Comparison of ENCODE assay signal across 1 cellular context in genomic region chrX:38770152-38770551, GRCh38.
TF ChIP-seq lines count a peak whose summit lies in the region.

No MANE protein-coding gene starts in this region.

TF ChIP-seq in K562, 482 proteins besides CTCF, POLR2A, EP300 and RAD21 (continued from another document and continues in another):
- TF ChIP-seq, protein P1, sequence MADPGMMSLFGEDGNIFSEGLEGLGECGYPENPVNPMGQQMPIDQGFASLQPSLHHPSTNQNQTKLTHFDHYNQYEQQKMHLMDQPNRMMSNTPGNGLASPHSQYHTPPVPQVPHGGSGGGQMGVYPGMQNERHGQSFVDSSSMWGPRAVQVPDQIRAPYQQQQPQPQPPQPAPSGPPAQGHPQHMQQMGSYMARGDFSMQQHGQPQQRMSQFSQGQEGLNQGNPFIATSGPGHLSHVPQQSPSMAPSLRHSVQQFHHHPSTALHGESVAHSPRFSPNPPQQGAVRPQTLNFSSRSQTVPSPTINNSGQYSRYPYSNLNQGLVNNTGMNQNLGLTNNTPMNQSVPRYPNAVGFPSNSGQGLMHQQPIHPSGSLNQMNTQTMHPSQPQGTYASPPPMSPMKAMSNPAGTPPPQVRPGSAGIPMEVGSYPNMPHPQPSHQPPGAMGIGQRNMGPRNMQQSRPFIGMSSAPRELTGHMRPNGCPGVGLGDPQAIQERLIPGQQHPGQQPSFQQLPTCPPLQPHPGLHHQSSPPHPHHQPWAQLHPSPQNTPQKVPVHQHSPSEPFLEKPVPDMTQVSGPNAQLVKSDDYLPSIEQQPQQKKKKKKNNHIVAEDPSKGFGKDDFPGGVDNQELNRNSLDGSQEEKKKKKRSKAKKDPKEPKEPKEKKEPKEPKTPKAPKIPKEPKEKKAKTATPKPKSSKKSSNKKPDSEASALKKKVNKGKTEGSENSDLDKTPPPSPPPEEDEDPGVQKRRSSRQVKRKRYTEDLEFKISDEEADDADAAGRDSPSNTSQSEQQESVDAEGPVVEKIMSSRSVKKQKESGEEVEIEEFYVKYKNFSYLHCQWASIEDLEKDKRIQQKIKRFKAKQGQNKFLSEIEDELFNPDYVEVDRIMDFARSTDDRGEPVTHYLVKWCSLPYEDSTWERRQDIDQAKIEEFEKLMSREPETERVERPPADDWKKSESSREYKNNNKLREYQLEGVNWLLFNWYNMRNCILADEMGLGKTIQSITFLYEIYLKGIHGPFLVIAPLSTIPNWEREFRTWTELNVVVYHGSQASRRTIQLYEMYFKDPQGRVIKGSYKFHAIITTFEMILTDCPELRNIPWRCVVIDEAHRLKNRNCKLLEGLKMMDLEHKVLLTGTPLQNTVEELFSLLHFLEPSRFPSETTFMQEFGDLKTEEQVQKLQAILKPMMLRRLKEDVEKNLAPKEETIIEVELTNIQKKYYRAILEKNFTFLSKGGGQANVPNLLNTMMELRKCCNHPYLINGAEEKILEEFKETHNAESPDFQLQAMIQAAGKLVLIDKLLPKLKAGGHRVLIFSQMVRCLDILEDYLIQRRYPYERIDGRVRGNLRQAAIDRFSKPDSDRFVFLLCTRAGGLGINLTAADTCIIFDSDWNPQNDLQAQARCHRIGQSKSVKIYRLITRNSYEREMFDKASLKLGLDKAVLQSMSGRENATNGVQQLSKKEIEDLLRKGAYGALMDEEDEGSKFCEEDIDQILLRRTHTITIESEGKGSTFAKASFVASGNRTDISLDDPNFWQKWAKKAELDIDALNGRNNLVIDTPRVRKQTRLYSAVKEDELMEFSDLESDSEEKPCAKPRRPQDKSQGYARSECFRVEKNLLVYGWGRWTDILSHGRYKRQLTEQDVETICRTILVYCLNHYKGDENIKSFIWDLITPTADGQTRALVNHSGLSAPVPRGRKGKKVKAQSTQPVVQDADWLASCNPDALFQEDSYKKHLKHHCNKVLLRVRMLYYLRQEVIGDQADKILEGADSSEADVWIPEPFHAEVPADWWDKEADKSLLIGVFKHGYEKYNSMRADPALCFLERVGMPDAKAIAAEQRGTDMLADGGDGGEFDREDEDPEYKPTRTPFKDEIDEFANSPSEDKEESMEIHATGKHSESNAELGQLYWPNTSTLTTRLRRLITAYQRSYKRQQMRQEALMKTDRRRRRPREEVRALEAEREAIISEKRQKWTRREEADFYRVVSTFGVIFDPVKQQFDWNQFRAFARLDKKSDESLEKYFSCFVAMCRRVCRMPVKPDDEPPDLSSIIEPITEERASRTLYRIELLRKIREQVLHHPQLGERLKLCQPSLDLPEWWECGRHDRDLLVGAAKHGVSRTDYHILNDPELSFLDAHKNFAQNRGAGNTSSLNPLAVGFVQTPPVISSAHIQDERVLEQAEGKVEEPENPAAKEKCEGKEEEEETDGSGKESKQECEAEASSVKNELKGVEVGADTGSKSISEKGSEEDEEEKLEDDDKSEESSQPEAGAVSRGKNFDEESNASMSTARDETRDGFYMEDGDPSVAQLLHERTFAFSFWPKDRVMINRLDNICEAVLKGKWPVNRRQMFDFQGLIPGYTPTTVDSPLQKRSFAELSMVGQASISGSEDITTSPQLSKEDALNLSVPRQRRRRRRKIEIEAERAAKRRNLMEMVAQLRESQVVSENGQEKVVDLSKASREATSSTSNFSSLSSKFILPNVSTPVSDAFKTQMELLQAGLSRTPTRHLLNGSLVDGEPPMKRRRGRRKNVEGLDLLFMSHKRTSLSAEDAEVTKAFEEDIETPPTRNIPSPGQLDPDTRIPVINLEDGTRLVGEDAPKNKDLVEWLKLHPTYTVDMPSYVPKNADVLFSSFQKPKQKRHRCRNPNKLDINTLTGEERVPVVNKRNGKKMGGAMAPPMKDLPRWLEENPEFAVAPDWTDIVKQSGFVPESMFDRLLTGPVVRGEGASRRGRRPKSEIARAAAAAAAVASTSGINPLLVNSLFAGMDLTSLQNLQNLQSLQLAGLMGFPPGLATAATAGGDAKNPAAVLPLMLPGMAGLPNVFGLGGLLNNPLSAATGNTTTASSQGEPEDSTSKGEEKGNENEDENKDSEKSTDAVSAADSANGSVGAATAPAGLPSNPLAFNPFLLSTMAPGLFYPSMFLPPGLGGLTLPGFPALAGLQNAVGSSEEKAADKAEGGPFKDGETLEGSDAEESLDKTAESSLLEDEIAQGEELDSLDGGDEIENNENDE (IDR thresholded peaks at IDR 0.05; ENCODE audit: low read depth, low read length) = no peak
- 0 out of 2 replicates have a peak, but pooled peaks have one; percentile 21 for TF ChIP-seq EP400 (IDR thresholded peaks at IDR 0.05)
- TF ChIP-seq MYBL2 (IDR thresholded peaks at IDR 0.05; ENCODE audit: low read depth) = no peak
- TF ChIP-seq MYBL2 (CRISPR knock-in tag; IDR thresholded peaks at IDR 0.05; ENCODE audit: borderline replicate concordance) = no peak
- TF ChIP-seq NR4A1 (CRISPR knock-in tag; IDR thresholded peaks at IDR 0.05) = no peak
- no peak for TF ChIP-seq NR4A1 (tag; IDR thresholded peaks at IDR 0.05)
- no peak for TF ChIP-seq STAT5B (CRISPR knock-in tag; IDR thresholded peaks at IDR 0.05)
- TF ChIP-seq RAD51 (IDR thresholded peaks at IDR 0.05; ENCODE audit: borderline replicate concordance, low read depth) = peak; percentile 56; the same call in 1 of the 2 replicates
- no peak for TF ChIP-seq HDAC8 (tag; IDR thresholded peaks at IDR 0.05)
- no peak for TF ChIP-seq ZNF766 (CRISPR knock-in tag; conservative IDR thresholded peaks at IDR 0.05)
- no peak for TF ChIP-seq RBM39 (optimal IDR thresholded peaks at IDR 0.05; ENCODE audit: low read depth, low read length)
- no peak for TF ChIP-seq KHSRP (IDR thresholded peaks at IDR 0.05)
- no peak for TF ChIP-seq RFX7 (CRISPR knock-in tag; IDR thresholded peaks at IDR 0.05)
- peak; percentile 64 for TF ChIP-seq CREB1 (IDR thresholded peaks at IDR 0.05)
- no peak for TF ChIP-seq CREB1 (CRISPR knock-in tag; IDR thresholded peaks at IDR 0.05)
- TF ChIP-seq BRD4 (IDR thresholded peaks at IDR 0.05) = no peak
- TF ChIP-seq, protein P2, sequence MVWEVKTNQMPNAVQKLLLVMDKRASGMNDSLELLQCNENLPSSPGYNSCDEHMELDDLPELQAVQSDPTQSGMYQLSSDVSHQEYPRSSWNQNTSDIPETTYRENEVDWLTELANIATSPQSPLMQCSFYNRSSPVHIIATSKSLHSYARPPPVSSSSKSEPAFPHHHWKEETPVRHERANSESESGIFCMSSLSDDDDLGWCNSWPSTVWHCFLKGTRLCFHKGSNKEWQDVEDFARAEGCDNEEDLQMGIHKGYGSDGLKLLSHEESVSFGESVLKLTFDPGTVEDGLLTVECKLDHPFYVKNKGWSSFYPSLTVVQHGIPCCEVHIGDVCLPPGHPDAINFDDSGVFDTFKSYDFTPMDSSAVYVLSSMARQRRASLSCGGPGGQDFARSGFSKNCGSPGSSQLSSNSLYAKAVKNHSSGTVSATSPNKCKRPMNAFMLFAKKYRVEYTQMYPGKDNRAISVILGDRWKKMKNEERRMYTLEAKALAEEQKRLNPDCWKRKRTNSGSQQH (CRISPR knock-in tag; IDR thresholded peaks at IDR 0.05) = no peak
- TF ChIP-seq TAF7 (tag; IDR thresholded peaks at IDR 0.05) = no peak
- no peak for TF ChIP-seq TRIM25 (IDR thresholded peaks at IDR 0.05; ENCODE audit: borderline replicate concordance)
- peak; percentile 27; the same call in 1 of the 2 replicates for TF ChIP-seq KLF16 (IDR thresholded peaks at IDR 0.05)
- no peak for TF ChIP-seq ZNF133 (CRISPR knock-in tag; IDR thresholded peaks at IDR 0.05)
- TF ChIP-seq COPS2 (conservative IDR thresholded peaks at IDR 0.05) = no peak
- TF ChIP-seq MAX (CRISPR knock-in tag; IDR thresholded peaks at IDR 0.05) = peak; percentile 48; the same call in 1 of the 2 replicates
- TF ChIP-seq CCNT2 (IDR thresholded peaks at IDR 0.05; ENCODE audit: borderline replicate concordance, extremely low read depth, insufficient read length, low read depth, low read length) = no peak
- no peak for TF ChIP-seq SMARCC2 (IDR thresholded peaks at IDR 0.05; ENCODE audit: low read depth)
- no peak for TF ChIP-seq ZNF830 (CRISPR knock-in tag; IDR thresholded peaks at IDR 0.05)
- peak; percentile 87 for TF ChIP-seq TEAD4 (IDR thresholded peaks at IDR 0.05; ENCODE audit: low read length)
- no peak for TF ChIP-seq TEAD4 (CRISPR knock-in tag; IDR thresholded peaks at IDR 0.05; ENCODE audit: borderline replicate concordance)
- no peak for TF ChIP-seq ZFP30 (CRISPR knock-in tag; IDR thresholded peaks at IDR 0.05; ENCODE audit: borderline replicate concordance)
- TF ChIP-seq ZBTB49 (CRISPR knock-in tag; IDR thresholded peaks at IDR 0.05; ENCODE audit: borderline replicate concordance) = no peak
- no peak for TF ChIP-seq KDM4B (IDR thresholded peaks at IDR 0.05; ENCODE audit: borderline replicate concordance in 2 of 2, low read depth in 1 of 2)
- no peak for TF ChIP-seq KAT7 (CRISPR knock-in tag; IDR thresholded peaks at IDR 0.05; ENCODE audit: borderline replicate concordance)
- TF ChIP-seq CBFA2T2 (conservative IDR thresholded peaks at IDR 0.05) = peak; percentile 89
- TF ChIP-seq TCF7L2 (IDR thresholded peaks at IDR 0.05; ENCODE audit: low read depth, low read length) = no peak
- TF ChIP-seq TEAD1 (CRISPR knock-in tag; IDR thresholded peaks at IDR 0.05) = no peak
- no peak for TF ChIP-seq MBD1 (CRISPR knock-in tag; IDR thresholded peaks at IDR 0.05)
- no peak for TF ChIP-seq ZNF696 (CRISPR knock-in tag; conservative IDR thresholded peaks at IDR 0.05)
- TF ChIP-seq MIER1 (IDR thresholded peaks at IDR 0.05; ENCODE audit: low read depth) = no peak
- TF ChIP-seq E2F6 (IDR thresholded peaks at IDR 0.05; ENCODE audit: borderline replicate concordance in 1 of 2, extremely low read depth in 1 of 2, insufficient read depth in 1 of 2, insufficient read length in 1 of 2, low read depth in 1 of 2, low read length in 1 of 2, poor library complexity in 1 of 2, severe bottlenecking in 1 of 2) = peak in 1 of 2 experiments; percentile 37
- no peak for TF ChIP-seq MBD2 (IDR thresholded peaks at IDR 0.05; ENCODE audit: borderline replicate concordance, low read depth)
- TF ChIP-seq CEBPB (tag; IDR thresholded peaks at IDR 0.05) = no peak
- no peak for TF ChIP-seq KLF10 (CRISPR knock-in tag; IDR thresholded peaks at IDR 0.05)
- TF ChIP-seq HNRNPL (IDR thresholded peaks at IDR 0.05; ENCODE audit: low read depth, low read length) = no peak
